In genomic region chrX:133726211-133726630, GRCh38 we compare ENCODE assay signal across 9 cellular contexts.
DNase-seq lines count a peak whose midpoint lies in the region; ATAC-seq and TF ChIP-seq lines count a peak whose summit lies in the region.
"Had no signal": no experiment of that assay in that cellular context is flagged by ENCODE, and none has a peak within 500 bp of the region (broad histone marks: within the 10 kb centered on the region; RNA-seq: fewer than 3 reads in every experiment).

No MANE protein-coding gene starts in this region.

- H3K27me3 ChIP-seq in RWPE2 (ENCODE audit: insufficient read depth, poor library complexity, severe bottlenecking) (no peaks in the 10 kb centered on the region), sigmoid colon (no peaks in the 10 kb centered on the region)

- H3K4me3 ChIP-seq in AG09309 (ENCODE audit: control insufficient read depth, low read depth, low read length) (no peak overlapping the region), RWPE2 (ENCODE audit: severe bottlenecking) (no peak overlapping the region), sigmoid colon (no peak overlapping the region)

- no peaks in the 10 kb centered on the region for H3K9me3 ChIP-seq in RWPE2 (ENCODE audit: severe bottlenecking)
- no peaks in the 10 kb centered on the region for H3K9me3 ChIP-seq in sigmoid colon

- ATAC-seq in RWPE2 (ENCODE audit: low read depth), result peak; percentile 98
- ATAC-seq in GM19328 (IDR thresholded peaks at IDR 0.05; ENCODE audit: unreplicated experiment), result no peak
- ATAC-seq in GM18868 (IDR thresholded peaks at IDR 0.05; ENCODE audit: unreplicated experiment), result no peak

- peak overlapping the region; percentile 89 for H3K27ac ChIP-seq in RWPE2 (ENCODE audit: poor library complexity, severe bottlenecking)
- no peak overlapping the region for H3K27ac ChIP-seq in sigmoid colon

- peaks cover 13% of the 10 kb centered on the region for H3K4me1 ChIP-seq in RWPE2 (ENCODE audit: insufficient read depth, poor library complexity, severe bottlenecking)
- no peaks in the 10 kb centered on the region for H3K4me1 ChIP-seq in sigmoid colon

- intact Hi-C loops in sigmoid colon (cut with DNase I), result no loop called here

- DNase-seq in AG09309 (ENCODE audit: low read depth), result peak; percentile 0
- peak; percentile 86 for DNase-seq in LHCN-M2 (ENCODE audit: low read depth)
- peak; percentile 23 for DNase-seq in RWPE2 (ENCODE audit: low spot score)
- peak; percentile 19 for DNase-seq in hepatic stellate cell (ENCODE audit: low spot score)
- no peak for DNase-seq in sigmoid colon
- no peak for DNase-seq in stimulated activated CD4-positive, alpha-beta T cell treated with anti-CD3 and anti-CD28 coated beads, Interleukin-1b, Interleukin-23, amount 100 ng/mL, for 48 hours
- DNase-seq: DMS79 had no signal

- TF ChIP-seq POLR2A in sigmoid colon (IDR thresholded peaks at IDR 0.05), result no peak

- no peak for TF ChIP-seq CTCF in AG09309 (IDR thresholded peaks at IDR 0.05; ENCODE audit: control insufficient read depth, insufficient read depth, low read depth, low read length, missing control alignments)
- TF ChIP-seq CTCF in RWPE2 (IDR thresholded peaks at IDR 0.05; ENCODE audit: poor library complexity, severe bottlenecking), result no peak
- TF ChIP-seq CTCF in sigmoid colon (IDR thresholded peaks at IDR 0.05), result no peak

- no peak for TF ChIP-seq EP300 in sigmoid colon (IDR thresholded peaks at IDR 0.05)

- 58 to 66% methylated on average over 2 of the region's 2 CpGs for WGBS in sigmoid colon, 2 donors

- H3K36me3 ChIP-seq in RWPE2 (ENCODE audit: low read depth) (no peaks in the 10 kb centered on the region), sigmoid colon (no peaks in the 10 kb centered on the region)

Comparison
In these comparisons a context has a peak if more than half of its experiments do, and no peak if none do; other contexts are left out.
1. DNase-seq: peak in AG09309 (single experiment), LHCN-M2 (single experiment), RWPE2 (single experiment) and hepatic stellate cell (single experiment); none in sigmoid colon (single experiment) and stimulated activated CD4-positive, alpha-beta T cell treated with anti-CD3 and anti-CD28 coated beads, Interleukin-1b, Interleukin-23, amount 100 ng/mL, for 48 hours (single experiment).